ENCODE assay signal across 27 cellular contexts in genomic region chr11:132161538-132161937, GRCh38.
"Had no signal": no experiment of that assay in that cellular context is flagged by ENCODE, and none has a peak within 500 bp of the region (broad histone marks: within the 10 kb centered on the region; RNA-seq: fewer than 3 reads in every experiment).

No MANE protein-coding gene starts in this region.

- ATAC-seq: activated CD4-positive, CD25-positive, alpha-beta regulatory T cell treated with anti-CD3 and anti-CD28 coated beads, Interleukin-2, amount 50 U/mL, for 24 hours; activated CD8-positive, alpha-beta memory T cell treated with anti-CD3 and anti-CD28 coated beads, Interleukin-2, amount 10 ng/mL, durations not matched to agents 7 days and 5 days; activated CD8-positive, alpha-beta T cell treated with anti-CD3 and anti-CD28 coated beads, Interleukin-2, amount 10 ng/mL, durations not matched to agents 7 days and 5 days; activated naive CD8-positive, alpha-beta T cell treated with anti-CD3 and anti-CD28 coated beads, Interleukin-2, amount 50 U/mL, for 24 hours; body of pancreas; effector memory CD8-positive, alpha-beta T cell; gastroesophageal sphincter had no signal

- DNase-seq: activated B cell treated with CpG ODN at 0.5 μM for 24 hours; activated CD4-positive, alpha-beta memory T cell treated with anti-CD3 and anti-CD28 coated beads for 36 hours; activated CD4-positive, alpha-beta T cell treated with anti-CD3 and anti-CD28 coated beads for 48 hours; activated CD4-positive, alpha-beta T cell treated with anti-CD3 and anti-CD28 coated beads, Interleukin-2, amount 50 U/mL, for 1 hour; activated CD8-positive, alpha-beta memory T cell treated with anti-CD3 and anti-CD28 coated beads, Interleukin-2, amount 10 ng/mL, durations not matched to agents 7 days and 5 days; activated CD8-positive, alpha-beta memory T cell treated with anti-CD3 and anti-CD28 coated beads, Interleukin-2, amount 50 U/mL, for 4 hours; activated CD8-positive, alpha-beta T cell treated with anti-CD3 and anti-CD28 coated beads, Interleukin-2, amount 10 ng/mL, durations not matched to agents 7 days and 5 days; activated effector memory CD4-positive, alpha-beta T cell treated with anti-CD3 and anti-CD28 coated beads, Interleukin-2, amount 50 U/mL, for 16 hours; activated naive CD4-positive, alpha-beta T cell treated with anti-CD3 and anti-CD28 coated beads for 36 hours; activated naive CD8-positive, alpha-beta T cell treated with anti-CD3 and anti-CD28 coated beads for 36 hours; activated naive CD8-positive, alpha-beta T cell treated with anti-CD3 and anti-CD28 coated beads, Interleukin-2, amount 50 U/mL, for 24 hours; activated T-cell treated with anti-CD3 and anti-CD28 coated beads, Interleukin-2, amount 50 U/mL, for 1 hour; activated T-cell treated with anti-CD3 and anti-CD28 coated beads, Interleukin-2, amount 50 U/mL, for 48 hours; adrenal gland; amygdala; aorta; body of pancreas; caudate nucleus; cortex of kidney; dermis blood vessel endothelial cell; effector CD4-positive, alpha-beta T cell; effector memory CD8-positive, alpha-beta T cell; esophagus squamous epithelium; foreskin melanocyte; T-helper 2 cell had no signal
